Comparison of ENCODE assay signal across 1 cellular context in genomic region chr16:19945934-19946333, GRCh38.
TF ChIP-seq lines count a peak whose summit lies in the region.

No MANE protein-coding gene starts in this region.

TF ChIP-seq in A549, 52 proteins besides CTCF, POLR2A, EP300 and RAD21:
- TF ChIP-seq ELK1 (IDR thresholded peaks at IDR 0.05; ENCODE audit: low read depth, low read length) (no peak), HEYL (CRISPR knock-in tag; IDR thresholded peaks at IDR 0.05) (no peak), EHF (CRISPR knock-in tag; IDR thresholded peaks at IDR 0.05) (no peak), PHF8 (IDR thresholded peaks at IDR 0.05; ENCODE audit: borderline replicate concordance, low read depth) (no peak), MAFK (IDR thresholded peaks at IDR 0.05; ENCODE audit: partially characterized antibody) (peak; percentile 29), NFE2L2 (conservative IDR thresholded peaks at IDR 0.05; ENCODE audit: low read length) (no peak)
